Comparison of ENCODE assay signal across 29 cellular contexts in genomic region chr17:82348434-82348833, GRCh38. TPM values are rescaled to one million over a fixed set of nuclear protein-coding genes. Genes with fewer than 3 reads are reported as not detected.
DNase-seq lines count a peak whose midpoint lies in the region; ATAC-seq and TF ChIP-seq lines count a peak whose summit lies in the region.
"Had no signal": no experiment of that assay in that cellular context is flagged by ENCODE, and none has a peak within 500 bp of the region (broad histone marks: within the 10 kb centered on the region; RNA-seq: fewer than 3 reads in every experiment).

No MANE protein-coding gene starts in this region.

- no peak overlapping the region for H4K91ac ChIP-seq in mesenchymal stem cell (ENCODE audit: low read length)
- peak overlapping the region; percentile 80 for H4K91ac ChIP-seq in trophoblast cell (ENCODE audit: low read depth, low read length)

- no peaks in the 10 kb centered on the region for H3K36me3 ChIP-seq in BLaER1
- no peaks in the 10 kb centered on the region for H3K36me3 ChIP-seq in BLaER1 treated with 17β-estradiol and CSF1 and Interleukin-3, amounts not matched to agents 10 nM and 100 nM
- no peaks in the 10 kb centered on the region for H3K36me3 ChIP-seq in mesenchymal stem cell (ENCODE audit: control insufficient read depth in 1 of 2, insufficient read depth in 2 of 2, low read depth in 1 of 2, low read length in 2 of 2)
- no peaks in the 10 kb centered on the region for H3K36me3 ChIP-seq in trophoblast cell (ENCODE audit: control insufficient read depth in 1 of 2, insufficient read depth in 2 of 2, low read length in 2 of 2)
- H3K36me3 ChIP-seq in gastrocnemius medialis: no peaks in the 10 kb centered on the region
- H3K36me3 ChIP-seq: HAP-1, SJCRH30 had no signal

- intact Hi-C loops in gastrocnemius medialis (cut with DNase I; ENCODE audit: low total_unique reads): no loop called here

- TF ChIP-seq CTCF in gastrocnemius medialis (IDR thresholded peaks at IDR 0.05 in 4 of 5, conservative IDR thresholded peaks at IDR 0.05 in 1 of 5): no peak

- H4K20me1 ChIP-seq in BLaER1: no peaks in the 10 kb centered on the region; the same call in 1 of the 2 replicates
- peaks cover 0 to 33% (median 11%) of the 10 kb centered on the region in 11 experiments; a peak in 10 of 22 replicates for H4K20me1 ChIP-seq in BLaER1 treated with 17β-estradiol and CSF1 and Interleukin-3, amounts not matched to agents 10 nM and 100 nM

- H3K27me3 ChIP-seq in BLaER1: no peaks in the 10 kb centered on the region
- peaks cover 0 to 15% (median 0%) of the 10 kb centered on the region in 11 experiments; a peak in 4 of 22 replicates for H3K27me3 ChIP-seq in BLaER1 treated with 17β-estradiol and CSF1 and Interleukin-3, amounts not matched to agents 10 nM and 100 nM
- peaks cover 9 to 12% of the 10 kb centered on the region in 2 experiments for H3K27me3 ChIP-seq in mesenchymal stem cell (ENCODE audit: control insufficient read depth in 1 of 2, insufficient read depth in 1 of 2, low read length in 2 of 2)
- H3K27me3 ChIP-seq in trophoblast cell (ENCODE audit: insufficient read depth, low read length): no peaks in the 10 kb centered on the region
- no peaks in the 10 kb centered on the region for H3K27me3 ChIP-seq in gastrocnemius medialis

- peak overlapping the region; percentile 12 for H2BK15ac ChIP-seq in mesenchymal stem cell (ENCODE audit: low read depth, poor library complexity, severe bottlenecking)

- no peak overlapping the region for H3K27ac ChIP-seq in BLaER1
- no peak overlapping the region for H3K27ac ChIP-seq in BLaER1 treated with 17β-estradiol and CSF1 and Interleukin-3, amounts not matched to agents 10 nM and 100 nM
- H3K27ac ChIP-seq in mesenchymal stem cell (ENCODE audit: low read length, poor library complexity, severe bottlenecking): no peak overlapping the region
- no peak overlapping the region for H3K27ac ChIP-seq in trophoblast cell (ENCODE audit: low read depth, low read length)
- no peak overlapping the region for H3K27ac ChIP-seq in gastrocnemius medialis
- H3K27ac ChIP-seq: SJCRH30 had no signal

- H3K18ac ChIP-seq in mesenchymal stem cell (ENCODE audit: low read depth in 1 of 2, low read length in 2 of 2): no peak overlapping the region
- no peak overlapping the region for H3K18ac ChIP-seq in trophoblast cell (ENCODE audit: low read length)

- H2AFZ ChIP-seq in mesenchymal stem cell (ENCODE audit: low read depth, low read length): no peak overlapping the region
- no peak overlapping the region for H2AFZ ChIP-seq in trophoblast cell (ENCODE audit: insufficient read depth, low read length, poor library complexity)

- no peak for ATAC-seq in activated CD4-positive, CD25-positive, alpha-beta regulatory T cell treated with anti-CD3 and anti-CD28 coated beads, Interleukin-2, amount 50 U/mL, for 24 hours
- no peak for ATAC-seq in gastrocnemius medialis
- ATAC-seq: PC-3, SK-N-SH treated with all-trans-retinoic acid at 6 μM for 48 hours had no signal

- no peak overlapping the region for H3K4ac ChIP-seq in mesenchymal stem cell (ENCODE audit: low read depth in 1 of 2, low read length in 2 of 2)
- no peak overlapping the region for H3K4ac ChIP-seq in trophoblast cell (ENCODE audit: low read depth, low read length)

- H4K8ac ChIP-seq in mesenchymal stem cell (ENCODE audit: low read length) (no peak overlapping the region), trophoblast cell (ENCODE audit: low read depth, low read length) (no peak overlapping the region)

- TF ChIP-seq POLR2A in gastrocnemius medialis (IDR thresholded peaks at IDR 0.05): no peak

- H3K23ac ChIP-seq in mesenchymal stem cell (ENCODE audit: low read length in 2 of 2) (no peak overlapping the region), trophoblast cell (ENCODE audit: low read length) (no peak overlapping the region)

- in situ Hi-C loops in gastrocnemius medialis (cut with MboI; ENCODE audit: low sequenced_read_pairs in 4 of 4): no loop called here

- H3K9ac ChIP-seq in BLaER1 (no peak overlapping the region), mesenchymal stem cell (ENCODE audit: low read length) (peak overlapping the region; percentile 62), trophoblast cell (ENCODE audit: low read length) (no peak overlapping the region)
- H3K9ac ChIP-seq in BLaER1 treated with 17β-estradiol and CSF1 and Interleukin-3, amounts not matched to agents 10 nM and 100 nM: peak overlapping the region in 2 of 11 experiments; percentile 28 to 33; a peak in 1 of 22 replicates

- no peak overlapping the region for H2BK120ac ChIP-seq in mesenchymal stem cell (ENCODE audit: low read depth, low read length)
- H2BK120ac ChIP-seq in trophoblast cell (ENCODE audit: insufficient read depth, low read length, poor library complexity): peak overlapping the region; percentile 55

- H3K4me1 ChIP-seq in BLaER1: peaks cover 75% of the 10 kb centered on the region
- H3K4me1 ChIP-seq in BLaER1 treated with 17β-estradiol and CSF1 and Interleukin-3, amounts not matched to agents 10 nM and 100 nM: peaks cover 21 to 77% (median 67%) of the 10 kb centered on the region in 10 experiments
- peaks cover 18% of the 10 kb centered on the region for H3K4me1 ChIP-seq in mesenchymal stem cell (ENCODE audit: control insufficient read depth, insufficient read depth, low read depth, low read length)
- H3K4me1 ChIP-seq in trophoblast cell (ENCODE audit: control insufficient read depth in 1 of 2, insufficient read depth in 2 of 2, low read length in 2 of 2): peaks cover 16 to 30% of the 10 kb centered on the region in 2 experiments
- no peaks in the 10 kb centered on the region for H3K4me1 ChIP-seq in gastrocnemius medialis

- no peak overlapping the region for H3K14ac ChIP-seq in mesenchymal stem cell (ENCODE audit: low read length in 2 of 2)
- H3K14ac ChIP-seq in trophoblast cell (ENCODE audit: low read length): no peak overlapping the region

- H3K79me2 ChIP-seq in trophoblast cell (ENCODE audit: control insufficient read depth, insufficient read depth, low read length, poor library complexity): no peaks in the 10 kb centered on the region

- H2BK12ac ChIP-seq in mesenchymal stem cell (ENCODE audit: low read length in 2 of 2): no peak overlapping the region
- peak overlapping the region; percentile 27 for H2BK12ac ChIP-seq in trophoblast cell (ENCODE audit: low read length)

- no peaks in the 10 kb centered on the region for H3K9me3 ChIP-seq in BLaER1
- no peaks in the 10 kb centered on the region for H3K9me3 ChIP-seq in BLaER1 treated with 17β-estradiol and CSF1 and Interleukin-3, amounts not matched to agents 10 nM and 100 nM (replicated peaks in 1 of 11)
- H3K9me3 ChIP-seq in mesenchymal stem cell (ENCODE audit: control insufficient read depth, low read length): no peaks in the 10 kb centered on the region
- H3K9me3 ChIP-seq in trophoblast cell (ENCODE audit: insufficient read depth, low read depth, low read length): no peaks in the 10 kb centered on the region
- H3K9me3 ChIP-seq in gastrocnemius medialis: no peaks in the 10 kb centered on the region
- H3K9me3 ChIP-seq: HAP-1, SJCRH30 had no signal

- H2AK5ac ChIP-seq in mesenchymal stem cell (ENCODE audit: low read length, severe bottlenecking): no peak overlapping the region
- peak overlapping the region; percentile 85 for H2AK5ac ChIP-seq in trophoblast cell (ENCODE audit: low read length)

- no peak overlapping the region for H4K12ac ChIP-seq in trophoblast cell (ENCODE audit: low read depth, low read length)

- H2BK5ac ChIP-seq in mesenchymal stem cell (ENCODE audit: low read depth, low read length, poor library complexity, severe bottlenecking): no peak overlapping the region
- no peak overlapping the region for H2BK5ac ChIP-seq in trophoblast cell (ENCODE audit: low read depth, low read length, poor library complexity)

- H3K79me1 ChIP-seq in mesenchymal stem cell (replicated peaks; ENCODE audit: low read length, poor library complexity, severe bottlenecking) (no peaks in the 10 kb centered on the region), trophoblast cell (ENCODE audit: low read length) (peaks cover 9% of the 10 kb centered on the region)

- DNase-seq in mesenchymal stem cell: no peak
- DNase-seq in trophoblast cell: no peak
- no peak for DNase-seq in stimulated activated CD4-positive, alpha-beta T cell treated with anti-CD3 and anti-CD28 coated beads, Interleukin-4, amount 100 ng/mL, for 4 hours
- DNase-seq in gastrocnemius medialis: no peak
- DNase-seq: Calu3; CD8-positive, alpha-beta memory T cell; DMS79 treated with DMSO at 0.1 percent for 48 hours; GF-D8; GOT3; KBM-7; MV-4-11; NCI-H1105; NCI-H1436 treated with DMSO at 0.1 percent for 48 hours; NCI-H1930; NCI-H2107; NCI-H446; NCI-H524 treated with DMSO at 0.1 percent for 48 hours; NCI-H774; NK-92 treated with Interleukin-12 subunit alpha and Interleukin-12 subunit beta, amount 100 ng/mL, for 24 hours; PC-3; SJCRH30 had no signal

- 83% methylated on average over 8 of the region's 9 CpGs for WGBS in mesenchymal stem cell
- 100% methylated on average over 1 of the region's 9 CpGs for WGBS in trophoblast cell (ENCODE audit: extremely low coverage, insufficient coverage, insufficient read length)

- H3K4me2 ChIP-seq in BLaER1: peak overlapping the region; percentile 94; the same call in 1 of the 2 replicates
- H3K4me2 ChIP-seq in BLaER1 treated with 17β-estradiol and CSF1 and Interleukin-3, amounts not matched to agents 10 nM and 100 nM: peak overlapping the region in 7 of 11 experiments; percentile 85 to 92 (median 90); a peak in 10 of 22 replicates
- no peak overlapping the region for H3K4me2 ChIP-seq in mesenchymal stem cell (ENCODE audit: low read length, poor library complexity, severe bottlenecking)
- H3K4me2 ChIP-seq in trophoblast cell (ENCODE audit: low read length): no peak overlapping the region

- H3K4me3 ChIP-seq in BLaER1: no peak overlapping the region
- no peak overlapping the region for H3K4me3 ChIP-seq in BLaER1 treated with 17β-estradiol and CSF1 and Interleukin-3, amounts not matched to agents 10 nM and 100 nM
- no peak overlapping the region for H3K4me3 ChIP-seq in mesenchymal stem cell (ENCODE audit: insufficient read depth in 1 of 2, low read depth in 1 of 2, low read length in 2 of 2)
- no peak overlapping the region for H3K4me3 ChIP-seq in trophoblast cell (ENCODE audit: low read depth, low read length)
- no peak overlapping the region for H3K4me3 ChIP-seq in gastrocnemius medialis
- H3K4me3 ChIP-seq: HAP-1, SJCRH30 had no signal

RNA-seq across cellular contexts. Expression of gene TEX19, which starts 10.6 kb away (rescaled TPM):
- 0.03 TPM for polyA plus RNA-seq in mesenchymal stem cell (2013, experiment 1 of 2)
- polyA plus RNA-seq in mesenchymal stem cell (2013, experiment 2 of 2): not detected
- polyA plus RNA-seq in trophoblast cell (2013): 0.03 and 0.04 TPM in 2 replicates
- under 1 TPM in 1 of 4 donors, not detected in 3; 0.40 TPM for total RNA-seq in gastrocnemius medialis
- total RNA-seq: Calu3; CD8-positive, alpha-beta memory T cell; MCF 10A had no signal
- polyA plus RNA-seq: CD14-positive monocyte; CD8-positive, alpha-beta memory T cell had no signal

RNA-seq across cellular contexts. Expression of gene SECTM1, which starts 14.9 kb away (rescaled TPM):
- polyA plus RNA-seq in mesenchymal stem cell (2013, experiment 1 of 2): 3.1 TPM
- 3.2 TPM for polyA plus RNA-seq in mesenchymal stem cell (2013, experiment 2 of 2)
- 2.4 and 2.6 TPM in 2 replicates for polyA plus RNA-seq in trophoblast cell (2013)
- 1 to 10 TPM; 3.3 to 9.5 (median 5.6) TPM for total RNA-seq in gastrocnemius medialis

RNA-seq across cellular contexts. Expression of gene UTS2R, which starts 23.1 kb away (rescaled TPM):
- polyA plus RNA-seq in mesenchymal stem cell (2013, experiment 1 of 2): not detected
- not detected for polyA plus RNA-seq in mesenchymal stem cell (2013, experiment 2 of 2)
- 0.34 and 0.36 TPM in 2 replicates for polyA plus RNA-seq in trophoblast cell (2013)
- total RNA-seq in gastrocnemius medialis: not detected
- total RNA-seq: Calu3; CD8-positive, alpha-beta memory T cell; MCF 10A; PC-3 had no signal
- polyA plus RNA-seq: CD14-positive monocyte; CD8-positive, alpha-beta memory T cell had no signal

RNA-seq across cellular contexts. Expression of gene CD7, which starts 31.0 kb away (rescaled TPM):
- polyA plus RNA-seq in mesenchymal stem cell (2013, experiment 1 of 2): 0.03 TPM
- polyA plus RNA-seq in mesenchymal stem cell (2013, experiment 2 of 2): 0.12 TPM
- 0.18 and 0.22 TPM in 2 replicates for polyA plus RNA-seq in trophoblast cell (2013)
- total RNA-seq in gastrocnemius medialis: 1 to 10 TPM in 1 of 4 donors, not detected in 3; 1.7 TPM
- total RNA-seq: A673, Calu3 had no signal

Comparison
In these comparisons a context has a peak if more than half of its experiments do, and no peak if none do; other contexts are left out.
1. H3K4me2 ChIP-seq: peak in BLaER1 (single experiment) and BLaER1 treated with 17β-estradiol and CSF1 and Interleukin-3, amounts not matched to agents 10 nM and 100 nM (7 of 11); none in mesenchymal stem cell (single experiment) and trophoblast cell (single experiment).